Comparison of ENCODE assay signal across 8 cellular contexts in genomic region chr10:52215745-52216361, GRCh38.
DNase-seq lines count a peak whose midpoint lies in the region; ATAC-seq, FAIRE-seq and TF ChIP-seq lines count a peak whose summit lies in the region.

No MANE protein-coding gene starts in this region.

- no peaks in the 10 kb centered on the region for H3K9me3 Mint-ChIP-seq in activated T-cell treated with anti-CD3 and anti-CD28 coated beads, Interleukin-2, amount 50 U/mL, for 4 hours

- peak overlapping the region; percentile 85 for H3K27ac ChIP-seq in brain microvascular endothelial cell
- H3K27ac ChIP-seq in keratinocyte (ENCODE audit: control insufficient read depth, insufficient read depth, low read length): no peak overlapping the region

- H3K36me3 Mint-ChIP-seq in activated T-cell treated with anti-CD3 and anti-CD28 coated beads, Interleukin-2, amount 50 U/mL, for 4 hours (ENCODE audit: insufficient read depth): no peaks in the 10 kb centered on the region

- DNase-seq in activated T-cell treated with anti-CD3 and anti-CD28 coated beads for 4 hours: peak; percentile 16
- DNase-seq in activated T-cell treated with anti-CD3 and anti-CD28 coated beads, Interleukin-2, amount 50 U/mL, for 4 hours: no peak
- peak; percentile 10 for DNase-seq in HPDE6-E6E7 (ENCODE audit: extremely low spot score)
- peak; percentile 57 for DNase-seq in RPMI7951 (ENCODE audit: low read depth)
- DNase-seq in brain microvascular endothelial cell: peak; percentile 78
- no peak for DNase-seq in keratinocyte (ENCODE audit: low read depth, low spot score)
- DNase-seq in stimulated activated CD8-positive, alpha-beta memory T cell treated with anti-CD3 and anti-CD28 coated beads, Interleukin-4, amount 100 ng/mL, for 48 hours: peak; percentile 37

- H3K4me3 ChIP-seq in brain microvascular endothelial cell (ENCODE audit: low read depth, low read length) (no peak overlapping the region), keratinocyte (ENCODE audit: control insufficient read depth in 2 of 3, extremely low read depth in 1 of 3, insufficient read depth in 2 of 3, low read depth in 1 of 3, low read length in 3 of 3) (no peak overlapping the region)

- H3K79me2 ChIP-seq in keratinocyte (ENCODE audit: control insufficient read depth, insufficient read depth, low read length): no peaks in the 10 kb centered on the region

- no peak overlapping the region for H3K4me2 ChIP-seq in keratinocyte (ENCODE audit: control insufficient read depth, extremely low read depth, insufficient read depth, low read depth, low read length)

- ATAC-seq in activated T-cell treated with anti-CD3 and anti-CD28 coated beads, Interleukin-2, amount 50 U/mL, for 4 hours: no peak
- peak; percentile 66 for ATAC-seq in GM21529 (IDR thresholded peaks at IDR 0.05; ENCODE audit: unreplicated experiment)

- H3K4me3 Mint-ChIP-seq in activated T-cell treated with anti-CD3 and anti-CD28 coated beads, Interleukin-2, amount 50 U/mL, for 4 hours: no peak overlapping the region

- no peaks in the 10 kb centered on the region for H3K4me1 ChIP-seq in keratinocyte (ENCODE audit: control insufficient read depth, extremely low read depth, insufficient read depth, low read length)

- H3K36me3 ChIP-seq in brain microvascular endothelial cell (replicated peaks): no peaks in the 10 kb centered on the region
- H3K36me3 ChIP-seq in keratinocyte (ENCODE audit: control insufficient read depth in 2 of 2, extremely low read depth in 1 of 2, insufficient read depth in 2 of 2, low read length in 2 of 2): no peaks in the 10 kb centered on the region

- no peaks in the 10 kb centered on the region for H4K20me1 ChIP-seq in keratinocyte (ENCODE audit: control insufficient read depth, extremely low read depth, insufficient read depth, low read length)

- TF ChIP-seq CTCF in brain microvascular endothelial cell (IDR thresholded peaks at IDR 0.05; ENCODE audit: low read depth, low read length, missing control alignments) (peak; percentile 65), keratinocyte (optimal IDR thresholded peaks at IDR 0.05 in 1 of 3, IDR thresholded peaks at IDR 0.05 in 1 of 3, conservative IDR thresholded peaks at IDR 0.05 in 1 of 3; ENCODE audit: extremely low read depth in 1 of 3, insufficient read depth in 2 of 3, low read length in 3 of 3) (peak; percentile 31 to 68 (median 44))

- dilution Hi-C loops in keratinocyte (cut with MboI; ENCODE audit: extremely low pct_ligation_motif_present, low sequenced_read_pairs): loop anchor here (25.0 kb wide), 1 partner anchor 229 kb away; no protein-coding TSS in a partner anchor

- no peak overlapping the region for H2AFZ ChIP-seq in keratinocyte (ENCODE audit: control insufficient read depth, low read length)

- H3K27me3 Mint-ChIP-seq in activated T-cell treated with anti-CD3 and anti-CD28 coated beads, Interleukin-2, amount 50 U/mL, for 4 hours (ENCODE audit: low read depth): no peaks in the 10 kb centered on the region

- H3K9me3 ChIP-seq in keratinocyte (ENCODE audit: control insufficient read depth, low read depth, low read length): no peaks in the 10 kb centered on the region

- H3K9me1 ChIP-seq in keratinocyte (ENCODE audit: control insufficient read depth, extremely low read depth, insufficient read depth, low read length): no peaks in the 10 kb centered on the region

- in situ Hi-C loops in brain microvascular endothelial cell (cut with HindIII; ENCODE audit: low pct_ligation_motif_present, low sequenced_read_pairs): no loop called here

- FAIRE-seq in keratinocyte (lab: Jason Lieb, UNC): peak; percentile 92

- H3K9ac ChIP-seq in keratinocyte (ENCODE audit: control insufficient read depth, extremely low read depth, insufficient read depth, low read length): no peak overlapping the region

- H3K27me3 ChIP-seq in brain microvascular endothelial cell (replicated peaks) (no peaks in the 10 kb centered on the region), keratinocyte (ENCODE audit: control insufficient read depth, extremely low read depth, insufficient read depth, low read length) (no peaks in the 10 kb centered on the region)

- peaks cover 4% of the 10 kb centered on the region for H3K4me1 Mint-ChIP-seq in activated T-cell treated with anti-CD3 and anti-CD28 coated beads, Interleukin-2, amount 50 U/mL, for 4 hours (ENCODE audit: low read depth)

Comparison
In these comparisons a context has a peak if more than half of its experiments do, and no peak if none do; other contexts are left out.
1. DNase-seq: peak in activated T-cell treated with anti-CD3 and anti-CD28 coated beads for 4 hours (single experiment), HPDE6-E6E7 (single experiment), RPMI7951 (single experiment), brain microvascular endothelial cell (single experiment) and stimulated activated CD8-positive, alpha-beta memory T cell treated with anti-CD3 and anti-CD28 coated beads, Interleukin-4, amount 100 ng/mL, for 48 hours (single experiment); none in activated T-cell treated with anti-CD3 and anti-CD28 coated beads, Interleukin-2, amount 50 U/mL, for 4 hours (single experiment) and keratinocyte (single experiment).